Comparison of ENCODE assay signal across 13 cellular contexts in genomic region chr16:50879873-50880695, GRCh38.
DNase-seq lines count a peak whose midpoint lies in the region; ATAC-seq and FAIRE-seq lines count a peak whose summit lies in the region.
"Had no signal": no experiment of that assay in that cellular context is flagged by ENCODE, and none has a peak within 500 bp of the region (broad histone marks: within the 10 kb centered on the region; RNA-seq: fewer than 3 reads in every experiment).

No MANE protein-coding gene starts in this region.

- H3K4me3 Mint-ChIP-seq in naive thymus-derived CD4-positive, alpha-beta T cell = no peak overlapping the region
- H3K4me3 Mint-ChIP-seq in activated naive CD8-positive, alpha-beta T cell treated with anti-CD3 and anti-CD28 coated beads, Interleukin-2, amount 50 U/mL, for 24 hours = no peak overlapping the region
- H3K4me3 Mint-ChIP-seq: activated CD4-positive, alpha-beta memory T cell treated with anti-CD3 and anti-CD28 coated beads, Interleukin-2, amount 10 ng/mL, durations not matched to agents 7 days and 5 days; CD8-positive, alpha-beta memory T cell had no signal

- H3K4me1 Mint-ChIP-seq in naive thymus-derived CD4-positive, alpha-beta T cell = peaks cover 0 to 4% (median 0%) of the 10 kb centered on the region in 7 donors
- no peaks in the 10 kb centered on the region for H3K4me1 Mint-ChIP-seq in activated naive CD8-positive, alpha-beta T cell treated with anti-CD3 and anti-CD28 coated beads, Interleukin-2, amount 50 U/mL, for 24 hours
- H3K4me1 Mint-ChIP-seq: activated CD4-positive, alpha-beta memory T cell treated with anti-CD3 and anti-CD28 coated beads, Interleukin-2, amount 10 ng/mL, durations not matched to agents 7 days and 5 days; CD8-positive, alpha-beta memory T cell had no signal

- H3K36me3 Mint-ChIP-seq in naive thymus-derived CD4-positive, alpha-beta T cell = no peaks in the 10 kb centered on the region
- H3K36me3 Mint-ChIP-seq in activated naive CD8-positive, alpha-beta T cell treated with anti-CD3 and anti-CD28 coated beads, Interleukin-2, amount 50 U/mL, for 24 hours (ENCODE audit: low read depth) = no peaks in the 10 kb centered on the region
- H3K36me3 Mint-ChIP-seq: CD8-positive, alpha-beta memory T cell had no signal

- POLR2A ChIA-PET in naive thymus-derived CD4-positive, alpha-beta T cell (lab: Charles Lee) = no interaction called here

- no peaks in the 10 kb centered on the region for H3K36me3 ChIP-seq in ES-I3 (ENCODE audit: insufficient read depth, low read length)
- H3K36me3 ChIP-seq in naive thymus-derived CD4-positive, alpha-beta T cell (ENCODE audit: control insufficient read depth in 2 of 3, insufficient read depth in 3 of 3, low read length in 3 of 3) = no peaks in the 10 kb centered on the region
- H3K36me3 ChIP-seq: lower lobe of right lung had no signal

- CTCF ChIA-PET in naive thymus-derived CD4-positive, alpha-beta T cell (lab: Charles Lee) = no interaction called here

- peaks cover 0 to 8% (median 0%) of the 10 kb centered on the region in 11 donors for H3K9me3 Mint-ChIP-seq in naive thymus-derived CD4-positive, alpha-beta T cell
- no peaks in the 10 kb centered on the region for H3K9me3 Mint-ChIP-seq in activated naive CD8-positive, alpha-beta T cell treated with anti-CD3 and anti-CD28 coated beads, Interleukin-2, amount 50 U/mL, for 24 hours
- H3K9me3 Mint-ChIP-seq: activated CD4-positive, alpha-beta memory T cell treated with anti-CD3 and anti-CD28 coated beads, Interleukin-2, amount 10 ng/mL, durations not matched to agents 7 days and 5 days; CD8-positive, alpha-beta memory T cell had no signal

- intact Hi-C loops in naive thymus-derived CD4-positive, alpha-beta T cell (cut with micrococcal nuclease) = no loop called here
- intact Hi-C loops in cardiac septum (cut with DNase I) = no loop called here

- ATAC-seq in naive thymus-derived CD4-positive, alpha-beta T cell = peak; percentile 20
- ATAC-seq in GM18502 (IDR thresholded peaks at IDR 0.05; ENCODE audit: poor library complexity, unreplicated experiment) = no peak
- no peak for ATAC-seq in activated naive CD8-positive, alpha-beta T cell treated with anti-CD3 and anti-CD28 coated beads, Interleukin-2, amount 50 U/mL, for 24 hours

- no peak overlapping the region for H3K27ac Mint-ChIP-seq in naive thymus-derived CD4-positive, alpha-beta T cell
- H3K27ac Mint-ChIP-seq in activated naive CD8-positive, alpha-beta T cell treated with anti-CD3 and anti-CD28 coated beads, Interleukin-2, amount 50 U/mL, for 24 hours = no peak overlapping the region
- H3K27ac Mint-ChIP-seq: activated CD4-positive, alpha-beta memory T cell treated with anti-CD3 and anti-CD28 coated beads, Interleukin-2, amount 10 ng/mL, durations not matched to agents 7 days and 5 days; CD8-positive, alpha-beta memory T cell had no signal

- no peak overlapping the region for H3K27ac ChIP-seq in naive thymus-derived CD4-positive, alpha-beta T cell (ENCODE audit: low read depth, low read length)
- H3K27ac ChIP-seq: lower lobe of right lung had no signal

- H3K9ac ChIP-seq in ES-I3 (ENCODE audit: low read depth, low read length) = peak overlapping the region; percentile 66

- no peaks in the 10 kb centered on the region for H3K9me3 ChIP-seq in ES-I3 (ENCODE audit: control insufficient read depth, insufficient read depth, low read length)
- H3K9me3 ChIP-seq in naive thymus-derived CD4-positive, alpha-beta T cell (ENCODE audit: control insufficient read depth in 2 of 3, low read length in 3 of 3) = no peaks in the 10 kb centered on the region
- H3K9me3 ChIP-seq: lower lobe of right lung had no signal

- H3K4me1 ChIP-seq in ES-I3 (ENCODE audit: insufficient read depth, low read length) = no peaks in the 10 kb centered on the region
- H3K4me1 ChIP-seq in naive thymus-derived CD4-positive, alpha-beta T cell (ENCODE audit: control insufficient read depth in 2 of 2, insufficient read depth in 2 of 2, low read length in 2 of 2) = no peaks in the 10 kb centered on the region
- H3K4me1 ChIP-seq: lower lobe of right lung had no signal

- no peak for FAIRE-seq in HTR-8/SVneo (lab: Jason Lieb, UNC)

- peaks cover 12 to 50% (median 47%) of the 10 kb centered on the region in 5 donors for H3K27me3 Mint-ChIP-seq in naive thymus-derived CD4-positive, alpha-beta T cell
- peaks cover 21% of the 10 kb centered on the region for H3K27me3 Mint-ChIP-seq in activated naive CD8-positive, alpha-beta T cell treated with anti-CD3 and anti-CD28 coated beads, Interleukin-2, amount 50 U/mL, for 24 hours

- DNase-seq in NCI-H2107 (lab: John Stamatoyannopoulos, UW) = peak; percentile 15
- peak; percentile 84 for DNase-seq in ecto neural progenitor cell (ENCODE audit: low spot score)
- no peak for DNase-seq in naive thymus-derived CD4-positive, alpha-beta T cell
- DNase-seq in HTR-8/SVneo (ENCODE audit: insufficient read length, low spot score) = no peak
- DNase-seq in cardiac septum (ENCODE audit: low spot score) = no peak
- DNase-seq in activated naive CD8-positive, alpha-beta T cell treated with anti-CD3 and anti-CD28 coated beads, Interleukin-2, amount 50 U/mL, for 24 hours = no peak
- DNase-seq: activated CD4-positive, alpha-beta memory T cell treated with anti-CD3 and anti-CD28 coated beads, Interleukin-2, amount 10 ng/mL, durations not matched to agents 7 days and 5 days; CD8-positive, alpha-beta memory T cell; lower lobe of right lung; NCI-H1048 had no signal

- H3K4me3 ChIP-seq in naive thymus-derived CD4-positive, alpha-beta T cell (ENCODE audit: low read length) = no peak overlapping the region
- H3K4me3 ChIP-seq: lower lobe of right lung, skin epidermis had no signal

- H3K27me3 ChIP-seq in naive thymus-derived CD4-positive, alpha-beta T cell (ENCODE audit: control insufficient read depth in 2 of 2, insufficient read depth in 2 of 2, low read length in 2 of 2) = peaks cover 0 to 4% of the 10 kb centered on the region in 2 donors

Comparison
In these comparisons a context has a peak if more than half of its experiments do, and no peak if none do; other contexts are left out.
1. DNase-seq: peak in NCI-H2107 (single experiment) and ecto neural progenitor cell (single experiment); none in naive thymus-derived CD4-positive, alpha-beta T cell (0 of 9), HTR-8/SVneo (single experiment), cardiac septum (single experiment) and activated naive CD8-positive, alpha-beta T cell treated with anti-CD3 and anti-CD28 coated beads, Interleukin-2, amount 50 U/mL, for 24 hours (single experiment).